Comparison of ENCODE assay signal across 18 cellular contexts in the genomic region with DNA sequence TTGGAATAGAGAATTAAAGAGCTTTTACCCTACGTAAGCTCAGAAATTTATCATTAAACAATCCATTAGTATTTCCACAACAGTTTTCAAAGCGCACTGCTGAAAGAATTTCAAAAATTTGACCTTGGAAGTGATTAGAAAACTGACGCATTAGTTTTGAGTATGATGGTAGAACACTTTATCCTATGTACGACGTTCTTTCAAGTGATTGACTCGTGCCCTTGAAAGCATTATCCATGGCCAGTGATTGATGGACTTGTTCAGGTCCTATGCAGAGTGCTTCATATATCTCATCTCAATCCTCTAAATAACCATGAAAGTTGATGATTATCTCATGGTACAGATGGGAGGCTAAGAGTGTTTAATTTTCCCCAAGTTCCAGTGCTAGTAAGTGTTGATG.
A peak's percentile ranks its signal among the peaks of the same experiment; 100 is the strongest.
DNase-seq lines count a peak whose midpoint lies in the region; ATAC-seq and TF ChIP-seq lines count a peak whose summit lies in the region.
"Had no signal": no experiment of that assay in that cellular context is flagged by ENCODE, and none has a peak within 500 bp of the region (broad histone marks: within the 10 kb centered on the region; RNA-seq: fewer than 3 reads in every experiment).

No MANE protein-coding gene starts in this region.

- H3K4me3 ChIP-seq in right atrium auricular region, result peak overlapping the region in 1 of 2 donors; percentile 10

- peaks cover 0 to 3% (median 0%) of the 10 kb centered on the region in 5 experiments for H3K9me3 Mint-ChIP-seq in brain

- H3K36me3 ChIP-seq in right atrium auricular region, result no peaks in the 10 kb centered on the region

- ATAC-seq in sciatic nerve, result peak; percentile 23
- no peak for ATAC-seq in left colon

- H3K27ac Mint-ChIP-seq in brain, result peak overlapping the region in 4 of 5 experiments; percentile 4 to 97 (median 70)

- intact Hi-C loops in sciatic nerve (cut with DNase I), result no loop called here
- intact Hi-C loops in left colon (cut with DNase I, micrococcal nuclease), result no loop called here

- H3K27me3 ChIP-seq in right atrium auricular region, result no peaks in the 10 kb centered on the region

- no peak for TF ChIP-seq CTCF in brain (conservative IDR thresholded peaks at IDR 0.05)
- TF ChIP-seq CTCF in right atrium auricular region (IDR thresholded peaks at IDR 0.05), result no peak

- H3K9me3 ChIP-seq in right atrium auricular region, result no peaks in the 10 kb centered on the region
- H3K9me3 ChIP-seq: Caco-2 had no signal

- H3K4me1 Mint-ChIP-seq in brain, result peaks cover 68% of the 10 kb centered on the region

- H3K27ac ChIP-seq in right atrium auricular region, result peak overlapping the region; percentile 59 to 93
- H3K27ac ChIP-seq: KMS-11 had no signal

- H3K4me3 Mint-ChIP-seq in brain, result peak overlapping the region in 2 of 5 experiments; percentile 48 to 92

- H3K27me3 Mint-ChIP-seq in brain, result no peaks in the 10 kb centered on the region

- DNase-seq in SK-N-DZ (ENCODE audit: low spot score) (peak; percentile 54), right atrium auricular region (ENCODE audit: low spot score) (no peak), sciatic nerve (ENCODE audit: low spot score) (no peak), superior temporal gyrus (ENCODE audit: extremely low spot score) (no peak), left colon (no peak)
- DNase-seq in activated naive CD4-positive, alpha-beta T cell (lab: John Stamatoyannopoulos, UW), result no peak
- no peak for DNase-seq in stimulated activated naive CD4-positive, alpha-beta T cell treated with Interleukin-2 at 50 U/mL for 16 hours (lab: John Stamatoyannopoulos, UW)
- DNase-seq: ACHN, AML-193, Caco-2, EL, NCI-H1436 treated with DMSO at 0.1 percent for 48 hours, NCI-H2081, NCI-H510A, NCI-H774, SHP77 treated with DMSO at 0.1 percent for 48 hours had no signal

- peaks cover 0 to 32% of the 10 kb centered on the region in 2 donors for H3K4me1 ChIP-seq in right atrium auricular region
- H3K4me1 ChIP-seq: Caco-2 had no signal

- peaks cover 5% of the 10 kb centered on the region for H3K36me3 Mint-ChIP-seq in brain
